18 cellular contexts compared by ENCODE assay signal in genomic region chr2:105768176-105768575, GRCh38. TPM values are rescaled to one million over a fixed set of nuclear protein-coding genes. Genes with fewer than 3 reads are reported as not detected.
A peak's percentile ranks its signal among the peaks of the same experiment; 100 is the strongest.
DNase-seq lines count a peak whose midpoint lies in the region; ATAC-seq and TF ChIP-seq lines count a peak whose summit lies in the region.
"Had no signal": no experiment of that assay in that cellular context is flagged by ENCODE, and none has a peak within 500 bp of the region (broad histone marks: within the 10 kb centered on the region; RNA-seq: fewer than 3 reads in every experiment).

No MANE protein-coding gene starts in this region.

- H3K27ac ChIP-seq in left ventricle myocardium inferior (replicated peaks) (no peak overlapping the region), esophagus squamous epithelium (peak overlapping the region in 3 of 4 donors; percentile 76 to 85 (median 79))

- 69 to 80% methylated on average over 4 to 6 of the region's 6 CpGs for WGBS in esophagus squamous epithelium, 2 donors

- no peaks in the 10 kb centered on the region for H3K9me3 Mint-ChIP-seq in type B pancreatic cell
- H3K9me3 Mint-ChIP-seq: HFFc6; T-helper 1 cell treated with Interleukin-12 subunit alpha and Interleukin-12 subunit beta and Interleukin-4 antibody, amounts not matched to agents 30 μg/mL and 1 μg/mL, for 36 hours had no signal

- DNase-seq in cardiac septum (ENCODE audit: low spot score) (peak; percentile 54), left ventricle myocardium inferior (no peak), esophagus squamous epithelium (lab: John Stamatoyannopoulos, UW) (no peak), type B pancreatic cell (ENCODE audit: extremely low spot score, unreplicated experiment) (no peak), NCI-H82 (lab: John Stamatoyannopoulos, UW) (no peak), NCI-H446 (lab: John Stamatoyannopoulos, UW) (no peak)
- peak; percentile 48 for DNase-seq in activated CD8-positive, alpha-beta memory T cell treated with anti-CD3 and anti-CD28 coated beads, Interleukin-2, amount 50 U/mL, for 48 hours
- DNase-seq: central memory CD4-positive, alpha-beta T cell; EL; HFFc6; left ventricle myocardium superior; NCI-H146; NCI-H2171 treated with DMSO at 0.1 percent for 48 hours; PC-3; right cardiac atrium; thyroid gland had no signal

- H3K27me3 Mint-ChIP-seq in type B pancreatic cell = no peaks in the 10 kb centered on the region

- H3K27ac Mint-ChIP-seq in type B pancreatic cell = peak overlapping the region; percentile 51
- H3K27ac Mint-ChIP-seq: HFFc6 had no signal

- TF ChIP-seq CTCF in left ventricle myocardium inferior (IDR thresholded peaks at IDR 0.05; ENCODE audit: borderline replicate concordance) (no peak), esophagus squamous epithelium (IDR thresholded peaks at IDR 0.05) (no peak), type B pancreatic cell (conservative IDR thresholded peaks at IDR 0.05) (no peak)

- H3K4me1 Mint-ChIP-seq in type B pancreatic cell (ENCODE audit: unreplicated experiment) = peaks cover 46% of the 10 kb centered on the region

- H3K9me3 ChIP-seq in left ventricle myocardium inferior (replicated peaks) (no peaks in the 10 kb centered on the region), esophagus squamous epithelium (no peaks in the 10 kb centered on the region)
- H3K9me3 ChIP-seq: thyroid gland had no signal

- H3K36me3 ChIP-seq in left ventricle myocardium inferior = peaks cover 9% of the 10 kb centered on the region
- peaks cover 0 to 19% (median 0%) of the 10 kb centered on the region in 3 donors for H3K36me3 ChIP-seq in esophagus squamous epithelium
- H3K36me3 ChIP-seq: thyroid gland had no signal

- no peaks in the 10 kb centered on the region for H3K27me3 ChIP-seq in left ventricle myocardium inferior (ENCODE audit: low read depth)
- H3K27me3 ChIP-seq in esophagus squamous epithelium = no peaks in the 10 kb centered on the region
- H3K27me3 ChIP-seq: thyroid gland had no signal

- ATAC-seq in GM19455 (IDR thresholded peaks at IDR 0.05; ENCODE audit: unreplicated experiment) = no peak
- ATAC-seq: left ventricle myocardium superior, right cardiac atrium had no signal

- no peak for TF ChIP-seq POLR2A in esophagus squamous epithelium (IDR thresholded peaks at IDR 0.05)

- intact Hi-C loops in cardiac septum (cut with DNase I) (no loop called here), left ventricle myocardium inferior (cut with micrococcal nuclease) (no loop called here), esophagus squamous epithelium (cut with DNase I) (no loop called here)

- H3K4me3 Mint-ChIP-seq in type B pancreatic cell = no peak overlapping the region
- H3K4me3 Mint-ChIP-seq: HFFc6; T-helper 1 cell treated with Interleukin-12 subunit alpha and Interleukin-12 subunit beta and Interleukin-4 antibody, amounts not matched to agents 30 μg/mL and 1 μg/mL, for 36 hours had no signal

- H3K4me3 ChIP-seq in left ventricle myocardium inferior (no peak overlapping the region), esophagus squamous epithelium (no peak overlapping the region)
- H3K4me3 ChIP-seq: thyroid gland had no signal

- peaks cover 11% of the 10 kb centered on the region for H3K36me3 Mint-ChIP-seq in type B pancreatic cell

- H3K4me1 ChIP-seq in left ventricle myocardium inferior (peaks cover 39% of the 10 kb centered on the region), esophagus squamous epithelium (peaks cover 5 to 99% (median 28%) of the 10 kb centered on the region in 3 donors)

RNA-seq across cellular contexts. Expression of gene NCK2, which starts 23.5 kb away (rescaled TPM):
- total RNA-seq in cardiac septum = 33.2 TPM
- 24.7 TPM for total RNA-seq in left ventricle myocardium inferior
- total RNA-seq in esophagus squamous epithelium = 10 to 100 TPM; 55.4 to 90.5 (median 62.5) TPM
- total RNA-seq in type B pancreatic cell (ENCODE audit: low replicate concordance) = 86.4 and 103 TPM in 2 replicates

Comparison
In these comparisons a context has a peak if more than half of its experiments do, and no peak if none do; other contexts are left out.
1. DNase-seq: peak in cardiac septum (single experiment) and activated CD8-positive, alpha-beta memory T cell treated with anti-CD3 and anti-CD28 coated beads, Interleukin-2, amount 50 U/mL, for 48 hours (single experiment); none in left ventricle myocardium inferior (single experiment), esophagus squamous epithelium (single experiment), type B pancreatic cell (single experiment), NCI-H82 (single experiment) and NCI-H446 (0 of 2).